In genomic region chr11:57711414-57712255, GRCh38 we compare ENCODE assay signal across 1 cellular context.
TF ChIP-seq lines count a peak whose summit lies in the region.

Gene MED19, minus strand, starts transcription at chr11:57712215. Its CDS starts 36 bp downstream, at chr11:57712179.

TF ChIP-seq in K562, 482 proteins besides CTCF, POLR2A, EP300 and RAD21 (continued from another document and continues in another):
- TF ChIP-seq PRDM10 (IDR thresholded peaks at IDR 0.05; ENCODE audit: partially characterized antibody): peak; percentile 95
- 0 out of 2 replicates have a peak, but pooled peaks have one; percentile 25 for TF ChIP-seq HBP1 (CRISPR knock-in tag; IDR thresholded peaks at IDR 0.05)
- TF ChIP-seq HMGXB4 (CRISPR knock-in tag; IDR thresholded peaks at IDR 0.05): peak; percentile 30; the same call in 1 of the 2 replicates
- TF ChIP-seq BMI1 (IDR thresholded peaks at IDR 0.05; ENCODE audit: low read length): peak; percentile 68
- no peak for TF ChIP-seq MGA (IDR thresholded peaks at IDR 0.05)
- no peak for TF ChIP-seq ETV5 (CRISPR knock-in tag; IDR thresholded peaks at IDR 0.05; ENCODE audit: low read depth)
- 0 out of 2 replicates have a peak, but pooled peaks have one; percentile 83 for TF ChIP-seq GABPA (tag; conservative IDR thresholded peaks at IDR 0.05; ENCODE audit: low read depth)
- 0 out of 2 replicates have a peak, but pooled peaks have one; percentile 31 for TF ChIP-seq MXI1 (IDR thresholded peaks at IDR 0.05; ENCODE audit: low read depth, low read length)
- peak; percentile 61; the same call in 1 of the 2 replicates for TF ChIP-seq PHF8 (IDR thresholded peaks at IDR 0.05; ENCODE audit: borderline replicate concordance, low read length)
- TF ChIP-seq HDAC1 (IDR thresholded peaks at IDR 0.05): peak in 1 of 2 experiments; percentile 79; a peak in 2 of 4 replicates
- TF ChIP-seq MYC (IDR thresholded peaks at IDR 0.05; ENCODE audit: low read depth, low read length): no peak
- TF ChIP-seq MYC (CRISPR knock-in tag; IDR thresholded peaks at IDR 0.05; ENCODE audit: borderline replicate concordance, low read depth): 0 out of 2 replicates have a peak, but pooled peaks have one; percentile 56
- no peak for TF ChIP-seq ZSCAN29 (IDR thresholded peaks at IDR 0.05)
- TF ChIP-seq GABPB2 (CRISPR knock-in tag; conservative IDR thresholded peaks at IDR 0.05): no peak
- TF ChIP-seq ZBTB40 (IDR thresholded peaks at IDR 0.05): no peak
- TF ChIP-seq ZBTB40 (CRISPR knock-in tag; IDR thresholded peaks at IDR 0.05): 0 out of 2 replicates have a peak, but pooled peaks have one; percentile 13
- peak in 1 of 2 experiments; percentile 25 for TF ChIP-seq E2F6 (IDR thresholded peaks at IDR 0.05; ENCODE audit: borderline replicate concordance in 1 of 2, extremely low read depth in 1 of 2, insufficient read depth in 1 of 2, insufficient read length in 1 of 2, low read depth in 1 of 2, low read length in 1 of 2, poor library complexity in 1 of 2, severe bottlenecking in 1 of 2)
- TF ChIP-seq CEBPG (CRISPR knock-in tag; IDR thresholded peaks at IDR 0.05): peak; percentile 82
- peak; percentile 65 to 78 for TF ChIP-seq CEBPG (tag; conservative IDR thresholded peaks at IDR 0.05 in 1 of 2, IDR thresholded peaks at IDR 0.05 in 1 of 2)
- TF ChIP-seq KLF1 (tag; IDR thresholded peaks at IDR 0.05): 0 out of 2 replicates have a peak, but pooled peaks have one; percentile 42
